13 cellular contexts compared by ENCODE assay signal in the genomic region with DNA sequence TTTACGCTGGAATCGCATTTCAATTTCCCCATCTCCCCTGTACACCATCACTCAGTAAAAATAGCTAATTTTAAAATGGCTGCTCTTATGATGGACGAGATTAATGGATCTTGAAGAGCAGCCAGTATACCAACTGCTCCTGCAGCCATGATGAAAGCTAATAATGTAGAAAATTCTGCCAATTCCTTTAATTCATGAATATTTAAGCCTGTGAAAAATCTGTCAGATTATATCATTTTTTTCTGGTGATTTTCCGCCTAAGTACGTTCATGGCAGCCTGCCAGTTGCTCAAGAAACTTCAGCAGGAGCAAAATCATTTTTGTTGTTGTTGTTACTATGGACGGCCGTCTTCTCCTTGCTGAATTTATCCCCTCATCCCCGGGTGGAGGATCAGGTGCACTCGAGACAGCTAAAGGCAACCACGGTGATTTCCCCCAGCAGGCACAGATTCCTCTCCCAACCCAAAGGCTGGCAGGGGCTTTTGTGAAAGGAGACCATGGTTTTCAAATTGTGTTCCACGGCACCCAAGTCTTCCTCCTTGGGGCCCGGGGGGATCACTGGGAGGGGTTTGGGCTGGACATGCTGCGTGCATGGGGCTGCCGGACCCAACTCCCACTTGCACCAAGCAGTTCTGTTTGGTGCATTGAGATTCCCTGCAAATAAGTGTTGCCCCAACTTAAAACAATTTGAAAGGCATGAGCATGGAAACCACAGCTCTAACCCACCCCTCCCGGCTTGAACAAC.
DNase-seq lines count a peak whose midpoint lies in the region; ATAC-seq, FAIRE-seq and TF ChIP-seq lines count a peak whose summit lies in the region.
"Had no signal": no experiment of that assay in that cellular context is flagged by ENCODE, and none has a peak within 500 bp of the region (broad histone marks: within the 10 kb centered on the region; RNA-seq: fewer than 3 reads in every experiment).

No MANE protein-coding gene starts in this region.

- peak overlapping the region; percentile 9 for H3K4me3 Mint-ChIP-seq in activated naive CD4-positive, alpha-beta T cell treated with anti-CD3 and anti-CD28 coated beads, Interleukin-2, amount 50 U/mL, for 24 hours

- no peaks in the 10 kb centered on the region for H3K79me2 ChIP-seq in HepG2 (ENCODE audit: insufficient read depth, low read length)

- no peak for TF ChIP-seq RAD21 in HepG2 (CRISPR knock-in tag; IDR thresholded peaks at IDR 0.05)

- H3K9me3 ChIP-seq in upper lobe of right lung: no peaks in the 10 kb centered on the region
- no peaks in the 10 kb centered on the region for H3K9me3 ChIP-seq in HepG2 (ENCODE audit: low read length)
- H3K9me3 ChIP-seq: BE2C had no signal

- no peaks in the 10 kb centered on the region for H3K9me3 Mint-ChIP-seq in activated naive CD4-positive, alpha-beta T cell treated with anti-CD3 and anti-CD28 coated beads, Interleukin-2, amount 50 U/mL, for 24 hours

- DNase-seq in activated naive CD4-positive, alpha-beta T cell (lab: John Stamatoyannopoulos, UW): no peak
- DNase-seq in astrocyte of the hippocampus (ENCODE audit: low read depth, low spot score) (peak; percentile 15), lung microvascular endothelial cell (ENCODE audit: low read depth in 2 of 2) (peak; percentile 2 to 53), upper lobe of right lung (no peak), SK-N-DZ (ENCODE audit: low spot score) (no peak), HepG2 (ENCODE audit: low spot score) (no peak)
- DNase-seq: BE2C; islet precursor cell; NCI-H1436; stimulated activated CD4-positive, alpha-beta T cell treated with anti-CD3 and anti-CD28 coated beads, Interleukin-4, amount 100 ng/mL, for 4 hours; T1000 had no signal

- H4K20me1 ChIP-seq in HepG2 (ENCODE audit: insufficient read depth, low read length): no peaks in the 10 kb centered on the region

- H3K27ac ChIP-seq in upper lobe of right lung (peak overlapping the region; percentile 49), HepG2 (ENCODE audit: extremely low read length, insufficient read depth, low read length) (no peak overlapping the region)

- H3K36me3 ChIP-seq in upper lobe of right lung: no peaks in the 10 kb centered on the region
- H3K36me3 ChIP-seq in HepG2 (replicated peaks in 1 of 2; ENCODE audit: control insufficient read depth in 1 of 2, insufficient read depth in 2 of 2, low read length in 2 of 2): no peaks in the 10 kb centered on the region
- H3K36me3 ChIP-seq: BE2C had no signal

- no TSS peak for BruUV-seq in HepG2 (replicated peaks; lab: Mats Ljungman, UMichigan)

- no peak for TF ChIP-seq POLR2A in HepG2 (IDR thresholded peaks at IDR 0.05; ENCODE audit: insufficient read depth in 1 of 2, low read depth in 2 of 2, low read length in 2 of 2)

- in situ Hi-C loops in HepG2 (cut with HindIII; ENCODE audit: extremely low pct_ligation_motif_present, low pct_unique_long_range_greater_than_20kb): no loop called here

- H3K4me3 ChIP-seq in upper lobe of right lung (no peak overlapping the region), HepG2 (replicated peaks in 1 of 3; ENCODE audit: insufficient read depth in 1 of 3, low read depth in 2 of 3, low read length in 3 of 3) (no peak overlapping the region)

- intact Hi-C loops in upper lobe of right lung (cut with DNase I): no loop called here
- intact Hi-C loops in HepG2 (cut with micrococcal nuclease; ENCODE audit: unreplicated experiment): no loop called here

- no peaks in the 10 kb centered on the region for H3K27me3 Mint-ChIP-seq in activated naive CD4-positive, alpha-beta T cell treated with anti-CD3 and anti-CD28 coated beads, Interleukin-2, amount 50 U/mL, for 24 hours

- TF ChIP-seq EP300 in HepG2 (IDR thresholded peaks at IDR 0.05; ENCODE audit: low read depth in 2 of 2, low read length in 2 of 2) (no peak), HepG2 (CRISPR knock-in tag; IDR thresholded peaks at IDR 0.05; ENCODE audit: borderline replicate concordance) (no peak)

- peaks cover 28% of the 10 kb centered on the region for H3K4me1 Mint-ChIP-seq in activated naive CD4-positive, alpha-beta T cell treated with anti-CD3 and anti-CD28 coated beads, Interleukin-2, amount 50 U/mL, for 24 hours

- H3K4me2 ChIP-seq in HepG2 (ENCODE audit: low read depth, low read length): no peak overlapping the region

- no peaks in the 10 kb centered on the region for H3K36me3 Mint-ChIP-seq in activated naive CD4-positive, alpha-beta T cell treated with anti-CD3 and anti-CD28 coated beads, Interleukin-2, amount 50 U/mL, for 24 hours

- H3K4me1 ChIP-seq in upper lobe of right lung: peaks cover 32% of the 10 kb centered on the region
- no peaks in the 10 kb centered on the region for H3K4me1 ChIP-seq in HepG2 (ENCODE audit: insufficient read depth, low read length)

- no peak for ATAC-seq in upper lobe of right lung
- no peak for ATAC-seq in HepG2
- ATAC-seq in GM19463 (IDR thresholded peaks at IDR 0.05; ENCODE audit: unreplicated experiment): no peak

- POLR2A ChIA-PET in HepG2 (lab: Yijun Ruan, JAX): no interaction called here

- no peaks in the 10 kb centered on the region for H3K27me3 ChIP-seq in upper lobe of right lung
- H3K27me3 ChIP-seq in HepG2 (ENCODE audit: control insufficient read depth in 1 of 2, insufficient read depth in 2 of 2, low read length in 2 of 2): peaks cover 0 to 22% of the 10 kb centered on the region in 2 experiments; a peak in 3 of 5 replicates
- H3K27me3 ChIP-seq: BE2C had no signal

- no peak overlapping the region for H2AFZ ChIP-seq in HepG2 (ENCODE audit: low read length)

- H3K27ac Mint-ChIP-seq in activated naive CD4-positive, alpha-beta T cell treated with anti-CD3 and anti-CD28 coated beads, Interleukin-2, amount 50 U/mL, for 24 hours: no peak overlapping the region

- no peak for FAIRE-seq in HepG2 (lab: Jason Lieb, UNC)

- CTCF ChIA-PET in HepG2 (lab: Yijun Ruan, JAX; ENCODE audit: low intra/inter-chr PET ratio, low total read pairs): no interaction called here

- TF ChIP-seq CTCF in upper lobe of right lung (IDR thresholded peaks at IDR 0.05) (no peak), HepG2 (CRISPR knock-in tag; IDR thresholded peaks at IDR 0.05) (no peak)

- no peak overlapping the region for H3K9ac ChIP-seq in HepG2 (ENCODE audit: insufficient read depth, low read depth, low read length)

- WGBS in HepG2 (ENCODE audit: low lambda C conversion rate): 37% methylated on average over 14 of the region's 15 CpGs

TF ChIP-seq in HepG2, 621 proteins besides CTCF, POLR2A, EP300 and RAD21 (continues in another document):
- TF ChIP-seq, protein P1, sequence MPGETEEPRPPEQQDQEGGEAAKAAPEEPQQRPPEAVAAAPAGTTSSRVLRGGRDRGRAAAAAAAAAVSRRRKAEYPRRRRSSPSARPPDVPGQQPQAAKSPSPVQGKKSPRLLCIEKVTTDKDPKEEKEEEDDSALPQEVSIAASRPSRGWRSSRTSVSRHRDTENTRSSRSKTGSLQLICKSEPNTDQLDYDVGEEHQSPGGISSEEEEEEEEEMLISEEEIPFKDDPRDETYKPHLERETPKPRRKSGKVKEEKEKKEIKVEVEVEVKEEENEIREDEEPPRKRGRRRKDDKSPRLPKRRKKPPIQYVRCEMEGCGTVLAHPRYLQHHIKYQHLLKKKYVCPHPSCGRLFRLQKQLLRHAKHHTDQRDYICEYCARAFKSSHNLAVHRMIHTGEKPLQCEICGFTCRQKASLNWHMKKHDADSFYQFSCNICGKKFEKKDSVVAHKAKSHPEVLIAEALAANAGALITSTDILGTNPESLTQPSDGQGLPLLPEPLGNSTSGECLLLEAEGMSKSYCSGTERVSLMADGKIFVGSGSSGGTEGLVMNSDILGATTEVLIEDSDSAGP (CRISPR knock-in tag; IDR thresholded peaks at IDR 0.05; ENCODE audit: borderline replicate concordance): no peak
- TF ChIP-seq ZFP1 (CRISPR knock-in tag; IDR thresholded peaks at IDR 0.05): no peak
- no peak for TF ChIP-seq MIER3 (CRISPR knock-in tag; IDR thresholded peaks at IDR 0.05; ENCODE audit: borderline replicate concordance)
- TF ChIP-seq, protein P2, sequence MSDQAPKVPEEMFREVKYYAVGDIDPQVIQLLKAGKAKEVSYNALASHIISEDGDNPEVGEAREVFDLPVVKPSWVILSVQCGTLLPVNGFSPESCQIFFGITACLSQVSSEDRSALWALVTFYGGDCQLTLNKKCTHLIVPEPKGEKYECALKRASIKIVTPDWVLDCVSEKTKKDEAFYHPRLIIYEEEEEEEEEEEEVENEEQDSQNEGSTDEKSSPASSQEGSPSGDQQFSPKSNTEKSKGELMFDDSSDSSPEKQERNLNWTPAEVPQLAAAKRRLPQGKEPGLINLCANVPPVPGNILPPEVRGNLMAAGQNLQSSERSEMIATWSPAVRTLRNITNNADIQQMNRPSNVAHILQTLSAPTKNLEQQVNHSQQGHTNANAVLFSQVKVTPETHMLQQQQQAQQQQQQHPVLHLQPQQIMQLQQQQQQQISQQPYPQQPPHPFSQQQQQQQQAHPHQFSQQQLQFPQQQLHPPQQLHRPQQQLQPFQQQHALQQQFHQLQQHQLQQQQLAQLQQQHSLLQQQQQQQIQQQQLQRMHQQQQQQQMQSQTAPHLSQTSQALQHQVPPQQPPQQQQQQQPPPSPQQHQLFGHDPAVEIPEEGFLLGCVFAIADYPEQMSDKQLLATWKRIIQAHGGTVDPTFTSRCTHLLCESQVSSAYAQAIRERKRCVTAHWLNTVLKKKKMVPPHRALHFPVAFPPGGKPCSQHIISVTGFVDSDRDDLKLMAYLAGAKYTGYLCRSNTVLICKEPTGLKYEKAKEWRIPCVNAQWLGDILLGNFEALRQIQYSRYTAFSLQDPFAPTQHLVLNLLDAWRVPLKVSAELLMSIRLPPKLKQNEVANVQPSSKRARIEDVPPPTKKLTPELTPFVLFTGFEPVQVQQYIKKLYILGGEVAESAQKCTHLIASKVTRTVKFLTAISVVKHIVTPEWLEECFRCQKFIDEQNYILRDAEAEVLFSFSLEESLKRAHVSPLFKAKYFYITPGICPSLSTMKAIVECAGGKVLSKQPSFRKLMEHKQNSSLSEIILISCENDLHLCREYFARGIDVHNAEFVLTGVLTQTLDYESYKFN (CRISPR knock-in tag; conservative IDR thresholded peaks at IDR 0.05): no peak

Comparison
In these comparisons a context has a peak if more than half of its experiments do, and no peak if none do; other contexts are left out.
1. DNase-seq: peak in astrocyte of the hippocampus (single experiment) and lung microvascular endothelial cell (2 of 2); none in activated naive CD4-positive, alpha-beta T cell (0 of 4), upper lobe of right lung (single experiment), SK-N-DZ (single experiment) and HepG2 (single experiment).